In genomic region chr17:30920683-30921543, GRCh38 we compare ENCODE assay signal across 1 cellular context.
TF ChIP-seq lines count a peak whose summit lies in the region.

No MANE protein-coding gene starts in this region.

TF ChIP-seq in IMR-90, 13 proteins besides CTCF, POLR2A, EP300 and RAD21:
- TF ChIP-seq SMC3 (IDR thresholded peaks at IDR 0.05; ENCODE audit: low read depth, low read length) (no peak), ELK1 (IDR thresholded peaks at IDR 0.05; ENCODE audit: borderline replicate concordance, low read depth, low read length) (no peak)
